In genomic region chr15:90594297-90594696, GRCh38 we compare ENCODE assay signal across 9 cellular contexts.
A peak's percentile ranks its signal among the peaks of the same experiment; 100 is the strongest.
DNase-seq lines count a peak whose midpoint lies in the region; ATAC-seq and TF ChIP-seq lines count a peak whose summit lies in the region.
"Had no signal": no experiment of that assay in that cellular context is flagged by ENCODE, and none has a peak within 500 bp of the region (broad histone marks: within the 10 kb centered on the region; RNA-seq: fewer than 3 reads in every experiment).

No MANE protein-coding gene starts in this region.

- H3K4me1 ChIP-seq in DOHH2 (ENCODE audit: control insufficient read depth, low read length), result peaks cover 72% of the 10 kb centered on the region
- peaks cover 31 to 77% of the 10 kb centered on the region in 2 donors for H3K4me1 ChIP-seq in naive thymus-derived CD4-positive, alpha-beta T cell (ENCODE audit: control insufficient read depth in 2 of 2, insufficient read depth in 2 of 2, low read length in 2 of 2)
- peaks cover 7 to 12% of the 10 kb centered on the region in 2 experiments; a peak in 2 of 4 replicates for H3K4me1 ChIP-seq in SK-N-SH (ENCODE audit: control insufficient read depth in 1 of 2, insufficient read depth in 2 of 2, low read depth in 1 of 2, low read length in 1 of 2)

- H3K4me3 Mint-ChIP-seq in activated CD4-positive, alpha-beta T cell treated with anti-CD3 and anti-CD28 coated beads for 36 hours, result peak overlapping the region; percentile 74
- H3K4me3 Mint-ChIP-seq in naive thymus-derived CD4-positive, alpha-beta T cell, result peak overlapping the region; percentile 60 to 90 (median 82)
- peak overlapping the region; percentile 86 to 88 for H3K4me3 Mint-ChIP-seq in stimulated activated naive CD8-positive, alpha-beta T cell treated with anti-CD3 and anti-CD28 coated beads, Interleukin-15, amount 100 ng/mL, for 72 hours

- H3K4me3 ChIP-seq in DOHH2 (ENCODE audit: low read length), result peak overlapping the region; percentile 57
- H3K4me3 ChIP-seq in naive thymus-derived CD4-positive, alpha-beta T cell (ENCODE audit: low read length), result peak overlapping the region; percentile 32
- H3K4me3 ChIP-seq in SK-N-SH (ENCODE audit: low read depth in 2 of 2, low read length in 1 of 2), result no peak overlapping the region

- H3K79me2 ChIP-seq in DOHH2 (ENCODE audit: control insufficient read depth, low read length), result peaks cover 3% of the 10 kb centered on the region; the same call in 1 of the 2 replicates
- peaks cover 13% of the 10 kb centered on the region for H3K79me2 ChIP-seq in SK-N-SH (ENCODE audit: insufficient read depth)

- H3K4me2 ChIP-seq in DOHH2 (ENCODE audit: low read length), result peak overlapping the region; percentile 88
- no peak overlapping the region for H3K4me2 ChIP-seq in SK-N-SH

- 80% methylated on average over 9 of the region's 9 CpGs for WGBS in SK-N-SH (ENCODE audit: low lambda C conversion rate)

- peak in 60 of 76 experiments; percentile 10 to 78 (median 50) for DNase-seq in HUDEP-2 (lab: John Stamatoyannopoulos, UW; ENCODE audit: unreplicated experiment in 76 of 76)
- DNase-seq in activated CD4-positive, alpha-beta T cell treated with anti-CD3 and anti-CD28 coated beads for 36 hours, result peak; percentile 94
- DNase-seq in dermis blood vessel endothelial cell, result peak; percentile 74
- DNase-seq in naive thymus-derived CD4-positive, alpha-beta T cell, result peak; percentile 58 to 94 (median 89)
- DNase-seq in stimulated activated naive CD8-positive, alpha-beta T cell treated with anti-CD3 and anti-CD28 coated beads, Interleukin-15, amount 100 ng/mL, for 72 hours, result peak; percentile 56 to 82
- DNase-seq in SK-N-SH, result no peak

- H3K9me2 ChIP-seq in DOHH2 (replicated peaks; ENCODE audit: control insufficient read depth, low read length) (no peaks in the 10 kb centered on the region), SK-N-SH (no peaks in the 10 kb centered on the region)

- no peak overlapping the region for H3K9ac ChIP-seq in SK-N-SH

- H3F3A ChIP-seq in DOHH2 (ENCODE audit: control insufficient read depth, insufficient read depth) (peaks cover 40% of the 10 kb centered on the region), SK-N-SH (replicated peaks; ENCODE audit: insufficient read depth) (no peaks in the 10 kb centered on the region)

- TF ChIP-seq RAD21 in SK-N-SH (IDR thresholded peaks at IDR 0.05; ENCODE audit: low read length), result no peak

- TF ChIP-seq CTCF in DOHH2 (IDR thresholded peaks at IDR 0.05; ENCODE audit: low read depth, low read length, poor library complexity, severe bottlenecking), result no peak
- TF ChIP-seq CTCF in SK-N-SH (IDR thresholded peaks at IDR 0.05), result no peak

- H3K36me3 Mint-ChIP-seq in activated CD4-positive, alpha-beta T cell treated with anti-CD3 and anti-CD28 coated beads for 36 hours (ENCODE audit: low read depth), result peaks cover 32% of the 10 kb centered on the region
- H3K36me3 Mint-ChIP-seq in naive thymus-derived CD4-positive, alpha-beta T cell, result peaks cover 14 to 52% (median 29%) of the 10 kb centered on the region in 5 donors

- H3K27me3 Mint-ChIP-seq in activated CD4-positive, alpha-beta T cell treated with anti-CD3 and anti-CD28 coated beads for 36 hours, result no peaks in the 10 kb centered on the region
- H3K27me3 Mint-ChIP-seq in naive thymus-derived CD4-positive, alpha-beta T cell, result no peaks in the 10 kb centered on the region
- H3K27me3 Mint-ChIP-seq in stimulated activated naive CD8-positive, alpha-beta T cell treated with anti-CD3 and anti-CD28 coated beads, Interleukin-15, amount 100 ng/mL, for 72 hours, result no peaks in the 10 kb centered on the region

- H4K20me1 ChIP-seq in DOHH2 (ENCODE audit: control insufficient read depth, insufficient read depth, low read depth, low read length), result no peaks in the 10 kb centered on the region
- 0 out of 2 replicates have a peak, but pooled peaks cover 2% of the 10 kb centered on the region for H4K20me1 ChIP-seq in SK-N-SH (ENCODE audit: insufficient read depth)

- peaks cover 10% of the 10 kb centered on the region; the same call in 1 of the 2 replicates for H3K36me3 ChIP-seq in DOHH2 (ENCODE audit: control insufficient read depth, low read length)
- no peaks in the 10 kb centered on the region for H3K36me3 ChIP-seq in naive thymus-derived CD4-positive, alpha-beta T cell (ENCODE audit: control insufficient read depth in 2 of 3, insufficient read depth in 3 of 3, low read length in 3 of 3)
- peaks cover 5 to 8% of the 10 kb centered on the region in 2 experiments for H3K36me3 ChIP-seq in SK-N-SH (replicated peaks in 1 of 2; ENCODE audit: control insufficient read depth in 1 of 2, insufficient read depth in 2 of 2, low read length in 1 of 2)

- H3K9me3 ChIP-seq in DOHH2 (ENCODE audit: control insufficient read depth, insufficient read depth, low read length) (no peaks in the 10 kb centered on the region), SK-N-SH (no peaks in the 10 kb centered on the region)
- H3K9me3 ChIP-seq in naive thymus-derived CD4-positive, alpha-beta T cell (ENCODE audit: control insufficient read depth in 2 of 3, low read length in 3 of 3), result no peaks in the 10 kb centered on the region

- ATAC-seq in activated CD4-positive, alpha-beta T cell treated with anti-CD3 and anti-CD28 coated beads for 36 hours, result peak; percentile 87
- peak; percentile 96 for ATAC-seq in naive thymus-derived CD4-positive, alpha-beta T cell
- ATAC-seq in stimulated activated naive CD8-positive, alpha-beta T cell treated with anti-CD3 and anti-CD28 coated beads, Interleukin-15, amount 100 ng/mL, for 72 hours, result peak; percentile 93
- ATAC-seq in HG03565 (IDR thresholded peaks at IDR 0.05; ENCODE audit: unreplicated experiment), result no peak
- ATAC-seq: HCT116 had no signal

- intact Hi-C loops in activated CD4-positive, alpha-beta T cell treated with anti-CD3 and anti-CD28 coated beads for 36 hours (cut with DNase I, micrococcal nuclease), result loop anchor here (1.0 to 10.0 kb wide), 5 partner anchors 9 to 1259 kb away; partner anchors contain the start of genes CRTC3 (in 1 of the 2) and POLG (in 1 of the 2)
- intact Hi-C loops in naive thymus-derived CD4-positive, alpha-beta T cell (cut with micrococcal nuclease), result loop anchor here (1.0 to 10.0 kb wide), 9 partner anchors 12 to 242 kb away; partner anchors contain the start of gene ZNF774 (in 1 of the 2)

- peak overlapping the region; percentile 100 for H3K27ac Mint-ChIP-seq in activated CD4-positive, alpha-beta T cell treated with anti-CD3 and anti-CD28 coated beads for 36 hours
- H3K27ac Mint-ChIP-seq in naive thymus-derived CD4-positive, alpha-beta T cell, result peak overlapping the region; percentile 97 to 100 (median 99)
- peak overlapping the region; percentile 99 to 100 for H3K27ac Mint-ChIP-seq in stimulated activated naive CD8-positive, alpha-beta T cell treated with anti-CD3 and anti-CD28 coated beads, Interleukin-15, amount 100 ng/mL, for 72 hours

- H3K9me3 Mint-ChIP-seq in activated CD4-positive, alpha-beta T cell treated with anti-CD3 and anti-CD28 coated beads for 36 hours (ENCODE audit: low read depth), result no peaks in the 10 kb centered on the region
- peaks cover 0 to 4% (median 0%) of the 10 kb centered on the region in 11 donors for H3K9me3 Mint-ChIP-seq in naive thymus-derived CD4-positive, alpha-beta T cell
- H3K9me3 Mint-ChIP-seq in stimulated activated naive CD8-positive, alpha-beta T cell treated with anti-CD3 and anti-CD28 coated beads, Interleukin-15, amount 100 ng/mL, for 72 hours, result no peaks in the 10 kb centered on the region

- TF ChIP-seq EP300 in SK-N-SH (IDR thresholded peaks at IDR 0.05; ENCODE audit: borderline replicate concordance in 1 of 2, low read depth in 1 of 2, low read length in 1 of 2), result no peak

- peaks cover 75% of the 10 kb centered on the region for H3K4me1 Mint-ChIP-seq in activated CD4-positive, alpha-beta T cell treated with anti-CD3 and anti-CD28 coated beads for 36 hours
- peaks cover 61 to 84% (median 81%) of the 10 kb centered on the region in 7 donors for H3K4me1 Mint-ChIP-seq in naive thymus-derived CD4-positive, alpha-beta T cell
- H3K4me1 Mint-ChIP-seq in stimulated activated naive CD8-positive, alpha-beta T cell treated with anti-CD3 and anti-CD28 coated beads, Interleukin-15, amount 100 ng/mL, for 72 hours, result peaks cover 80% of the 10 kb centered on the region

- H2AFZ ChIP-seq in SK-N-SH (ENCODE audit: low read depth), result no peak overlapping the region

- POLR2A ChIA-PET in activated CD4-positive, alpha-beta T cell treated with anti-CD3 and anti-CD28 coated beads for 36 hours (lab: Charles Lee), result interaction anchor here (0.5 to 0.6 kb wide), 3 partner anchors 17 to 1959 kb away, joined by 3 read pairs; no protein-coding TSS in a partner anchor
- POLR2A ChIA-PET in naive thymus-derived CD4-positive, alpha-beta T cell (lab: Charles Lee), result interaction anchor here (0.6 to 3.4 kb wide), 14 partner anchors 9 to 63 kb away, joined by 3 to 14 read pairs (median 4); no protein-coding TSS in a partner anchor
- POLR2A ChIA-PET in SK-N-SH (lab: Yijun Ruan, JAX), result no interaction called here

- H3K27ac ChIP-seq in DOHH2 (ENCODE audit: low read depth, low read length) (peak overlapping the region; percentile 95), SK-N-SH (ENCODE audit: low read depth in 2 of 2, low read length in 1 of 2) (no peak overlapping the region)
- H3K27ac ChIP-seq in naive thymus-derived CD4-positive, alpha-beta T cell (ENCODE audit: low read depth, low read length), result peak overlapping the region; percentile 82

- no peaks in the 10 kb centered on the region for H3K27me3 ChIP-seq in DOHH2 (ENCODE audit: control insufficient read depth, low read length)
- H3K27me3 ChIP-seq in naive thymus-derived CD4-positive, alpha-beta T cell (ENCODE audit: control insufficient read depth in 2 of 2, insufficient read depth in 2 of 2, low read length in 2 of 2), result no peaks in the 10 kb centered on the region
- no peaks in the 10 kb centered on the region for H3K27me3 ChIP-seq in SK-N-SH (ENCODE audit: insufficient read depth)

- CTCF ChIA-PET in activated CD4-positive, alpha-beta T cell treated with anti-CD3 and anti-CD28 coated beads for 36 hours (lab: Charles Lee), result interaction anchor here (0.5 to 1.5 kb wide), 4 partner anchors 9 to 337 kb away, joined by 3 read pairs; no protein-coding TSS in a partner anchor
- CTCF ChIA-PET in naive thymus-derived CD4-positive, alpha-beta T cell (lab: Charles Lee), result interaction anchor here (0.8 to 1.5 kb wide), 5 partner anchors 20 to 63 kb away, joined by 3 to 8 read pairs (median 4); no protein-coding TSS in a partner anchor
- CTCF ChIA-PET in SK-N-SH (lab: Yijun Ruan, JAX), result interaction anchor here (0.5 kb wide), 1 partner anchor 362 kb away, joined by 3 read pairs; no protein-coding TSS in a partner anchor

TF ChIP-seq in SK-N-SH, 30 proteins besides CTCF, POLR2A, EP300 and RAD21 (continues in another document):
- TF ChIP-seq RCOR1 (IDR thresholded peaks at IDR 0.05; ENCODE audit: low read length), result no peak
- TF ChIP-seq TAF1 (IDR thresholded peaks at IDR 0.05; ENCODE audit: borderline replicate concordance, low read depth, low read length), result no peak
- no peak for TF ChIP-seq FOSL2 (IDR thresholded peaks at IDR 0.05; ENCODE audit: borderline replicate concordance, low read depth)

Comparison
In these comparisons a context has a peak if more than half of its experiments do, and no peak if none do; other contexts are left out.
1. H3K27ac ChIP-seq: peak in DOHH2 (single experiment) and naive thymus-derived CD4-positive, alpha-beta T cell (single experiment); none in SK-N-SH (0 of 2).
2. H3K4me3 ChIP-seq: peak in DOHH2 (single experiment) and naive thymus-derived CD4-positive, alpha-beta T cell (single experiment); none in SK-N-SH (0 of 2).
3. Peak in every context shown above with its lines, with median percentiles within 50 percentile points of each other: H3K27ac Mint-ChIP-seq and H3K4me3 Mint-ChIP-seq.